ENCODE assay signal across 17 cellular contexts in genomic region chr12:52715416-52715815, GRCh38. TPM values are rescaled to one million over a fixed set of nuclear protein-coding genes. Genes with fewer than 3 reads are reported as not detected.
A peak's percentile ranks its signal among the peaks of the same experiment; 100 is the strongest.
DNase-seq lines count a peak whose midpoint lies in the region; ATAC-seq and TF ChIP-seq lines count a peak whose summit lies in the region.
"Had no signal": no experiment of that assay in that cellular context is flagged by ENCODE, and none has a peak within 500 bp of the region (broad histone marks: within the 10 kb centered on the region; RNA-seq: fewer than 3 reads in every experiment).

No MANE protein-coding gene starts in this region.

- ATAC-seq in HG03097 (IDR thresholded peaks at IDR 0.05; ENCODE audit: low FRiP score, unreplicated experiment) (no peak), HG03521 (IDR thresholded peaks at IDR 0.05; ENCODE audit: unreplicated experiment) (no peak)

- intact Hi-C loops in colonic mucosa (cut with DNase I): no loop called here

- peaks cover 66% of the 10 kb centered on the region for H3K27me3 Mint-ChIP-seq in osteocyte (ENCODE audit: unreplicated experiment)

- no peaks in the 10 kb centered on the region for H3K36me3 Mint-ChIP-seq in osteocyte (ENCODE audit: unreplicated experiment)

- DNase-seq in NCI-H146 (lab: John Stamatoyannopoulos, UW) (peak; percentile 51), NCI-H146 treated with DMSO at 0.1 percent for 48 hours (lab: John Stamatoyannopoulos, UW; ENCODE audit: unreplicated experiment) (no peak), HuH-7.5 (ENCODE audit: low spot score) (peak; percentile 63), colonic mucosa (peak; percentile 37), osteocyte (ENCODE audit: extremely low spot score, unreplicated experiment) (no peak), ureter (ENCODE audit: low spot score) (no peak)
- DNase-seq: amniotic stem cell; effector CD4-positive, alpha-beta T cell; GOT3; kidney; NCI-H69 had no signal

- no peaks in the 10 kb centered on the region for H3K4me1 ChIP-seq in colonic mucosa

- H3K27ac ChIP-seq in colonic mucosa: no peak overlapping the region
- H3K27ac ChIP-seq: SJSA1 had no signal

- no peak overlapping the region for H3K4me3 Mint-ChIP-seq in osteocyte (ENCODE audit: unreplicated experiment)

- no peak overlapping the region for H3K9ac ChIP-seq in colonic mucosa (ENCODE audit: low read depth in 2 of 2, low read length in 2 of 2)

- no peaks in the 10 kb centered on the region for H3K36me3 ChIP-seq in colonic mucosa
- H3K36me3 ChIP-seq: SJSA1 had no signal

- no peak overlapping the region for H3K27ac Mint-ChIP-seq in osteocyte (ENCODE audit: unreplicated experiment)
- H3K27ac Mint-ChIP-seq: nephron had no signal

- no peaks in the 10 kb centered on the region for H3K9me3 ChIP-seq in colonic mucosa

- TF ChIP-seq CTCF in colonic mucosa (IDR thresholded peaks at IDR 0.05): peak; percentile 21
- peak; percentile 7 for TF ChIP-seq CTCF in osteocyte (IDR thresholded peaks at IDR 0.05)

- H3K4me1 Mint-ChIP-seq in osteocyte (ENCODE audit: unreplicated experiment): peaks cover 2% of the 10 kb centered on the region
- H3K4me1 Mint-ChIP-seq: nephron had no signal

- H3K27me3 ChIP-seq in colonic mucosa: peaks cover 32% of the 10 kb centered on the region

- H3K9me3 Mint-ChIP-seq in osteocyte (ENCODE audit: unreplicated experiment): no peaks in the 10 kb centered on the region
- H3K9me3 Mint-ChIP-seq: nephron had no signal

- H3K4me3 ChIP-seq in colonic mucosa: no peak overlapping the region
- H3K4me3 ChIP-seq: SJSA1 had no signal

RNA-seq across cellular contexts. Expression of gene KRT77, which starts 12.1 kb away (rescaled TPM):
- total RNA-seq in colonic mucosa (not detected), osteocyte (not detected in 2 replicates), ureter (not detected)
- total RNA-seq: frontal cortex, kidney, SJSA1, skeletal muscle tissue had no signal

RNA-seq across cellular contexts. Expression of gene KRT1, which starts 35.2 kb away (rescaled TPM):
- total RNA-seq in colonic mucosa: 1 to 10 TPM in 1 of 2 donors, not detected in 1; 1.2 TPM
- not detected in 2 replicates for total RNA-seq in osteocyte
- not detected for total RNA-seq in ureter
- total RNA-seq: kidney had no signal

Comparison
In these comparisons a context has a peak if more than half of its experiments do, and no peak if none do; other contexts are left out.
1. DNase-seq: peak in NCI-H146 (single experiment), HuH-7.5 (single experiment) and colonic mucosa (single experiment); none in NCI-H146 treated with DMSO at 0.1 percent for 48 hours (single experiment), osteocyte (single experiment) and ureter (single experiment).